Comparison of ENCODE assay signal across 23 cellular contexts in the genomic region with DNA sequence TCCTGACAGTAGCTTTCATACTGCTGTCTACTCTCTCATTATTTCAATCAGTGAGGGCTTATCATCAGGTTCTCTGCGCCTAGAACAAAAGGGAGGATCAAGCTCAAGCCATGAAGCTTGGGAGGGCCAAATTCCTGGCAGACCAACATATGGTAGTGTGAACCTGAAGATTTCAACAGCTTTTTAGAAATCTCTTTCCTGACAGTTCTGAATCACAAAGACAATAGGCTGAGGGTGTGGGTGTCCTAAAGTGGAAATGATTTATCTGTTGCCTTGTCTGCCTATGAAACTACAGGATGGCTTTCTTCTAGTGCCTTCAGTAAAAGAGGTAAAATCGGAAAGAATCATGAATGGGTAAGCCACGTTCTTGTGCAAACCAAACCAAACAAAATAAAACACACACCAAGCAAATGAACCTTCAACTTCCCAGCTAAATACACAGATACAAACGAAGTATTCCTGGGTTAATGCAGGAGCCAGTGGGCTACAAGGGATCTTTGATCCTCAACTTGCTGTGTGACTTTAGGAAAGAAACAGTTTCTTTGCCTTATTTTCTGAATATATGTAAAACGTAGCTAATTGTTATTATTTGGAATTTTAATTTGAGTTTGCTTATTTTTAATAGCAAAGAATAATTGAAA. TPM values are rescaled to one million over a fixed set of nuclear protein-coding genes. Genes with fewer than 3 reads are reported as not detected.
DNase-seq lines count a peak whose midpoint lies in the region; ATAC-seq, FAIRE-seq and TF ChIP-seq lines count a peak whose summit lies in the region.
"Had no signal": no experiment of that assay in that cellular context is flagged by ENCODE, and none has a peak within 500 bp of the region (broad histone marks: within the 10 kb centered on the region; RNA-seq: fewer than 3 reads in every experiment).

No MANE protein-coding gene starts in this region.

- H2AK5ac ChIP-seq in mesendoderm (ENCODE audit: low read length) = no peak overlapping the region

- in situ Hi-C loops in HepG2 (cut with HindIII; ENCODE audit: extremely low pct_ligation_motif_present, low pct_unique_long_range_greater_than_20kb) (no loop called here), K562 (cut with MboI) (no loop called here)

- BruUV-seq in HepG2 (replicated peaks; lab: Mats Ljungman, UMichigan) (no TSS peak), K562 (replicated peaks; lab: Mats Ljungman, UMichigan) (no TSS peak)

- no peaks in the 10 kb centered on the region for H3K79me1 ChIP-seq in mesendoderm (ENCODE audit: low read length)

- no peaks in the 10 kb centered on the region for H3K79me2 ChIP-seq in HepG2 (ENCODE audit: insufficient read depth, low read length)
- peaks cover 40% of the 10 kb centered on the region for H3K79me2 ChIP-seq in K562 (ENCODE audit: control insufficient read depth, insufficient read depth, low read length)
- H3K79me2 ChIP-seq in mesendoderm (ENCODE audit: control insufficient read depth, insufficient read depth, low read length) = no peaks in the 10 kb centered on the region

- FAIRE-seq in HepG2 (lab: Jason Lieb, UNC) = peak; percentile 69
- FAIRE-seq in K562 (lab: Jason Lieb, UNC) = peak; percentile 52
- FAIRE-seq: A549, G401.6, GM12892, GM19239 had no signal

- no peak overlapping the region for H4K8ac ChIP-seq in mesendoderm (ENCODE audit: low read depth, low read length)

- H4K20me1 ChIP-seq in HepG2 (ENCODE audit: insufficient read depth, low read length) (no peaks in the 10 kb centered on the region), K562 (replicated peaks; ENCODE audit: control insufficient read depth, insufficient read depth, low read length) (no peaks in the 10 kb centered on the region)
- H4K20me1 ChIP-seq: BLaER1 treated with 17β-estradiol and CSF1 and Interleukin-3, amounts not matched to agents 10 nM and 100 nM had no signal

- intact Hi-C loops in HepG2 (cut with micrococcal nuclease; ENCODE audit: unreplicated experiment) = no loop called here
- intact Hi-C loops in right lobe of liver (cut with DNase I) = no loop called here
- intact Hi-C loops in K562 (cut with micrococcal nuclease) = loop anchor here (5.0 kb wide), 2 partner anchors 138 to 308 kb away; no protein-coding TSS in a partner anchor

- no peaks in the 10 kb centered on the region for H3K9me3 ChIP-seq in HepG2 (ENCODE audit: low read length)
- no peaks in the 10 kb centered on the region for H3K9me3 ChIP-seq in right lobe of liver
- H3K9me3 ChIP-seq in K562 (replicated peaks; ENCODE audit: control insufficient read depth, insufficient read depth, low read depth, low read length) = peaks cover 3% of the 10 kb centered on the region; the same call in 1 of the 2 replicates
- H3K9me3 ChIP-seq: A549; BE2C; BLaER1 treated with 17β-estradiol and CSF1 and Interleukin-3, amounts not matched to agents 10 nM and 100 nM; Caco-2 had no signal

- WGBS in HepG2 (ENCODE audit: low lambda C conversion rate) = 1% methylated on average over 5 of the region's 5 CpGs
- 31% methylated on average over 5 of the region's 5 CpGs for WGBS in right lobe of liver (ENCODE audit: insufficient coverage, low coverage, low lambda C conversion rate, missing lambda C conversion rate)
- WGBS in K562 (ENCODE audit: insufficient coverage, low coverage, missing lambda C conversion rate) = 8% methylated on average over 5 of the region's 5 CpGs
- WGBS in mesendoderm (ENCODE audit: extremely low coverage, insufficient coverage, low lambda C conversion rate) = no CpG with 5 or more reads among the region's 5 CpGs

- H3K4ac ChIP-seq in mesendoderm (ENCODE audit: low read depth, low read length) = no peak overlapping the region

- H3K27ac ChIP-seq in HepG2 (ENCODE audit: extremely low read length, insufficient read depth, low read length) (no peak overlapping the region), right lobe of liver (no peak overlapping the region), K562 (ENCODE audit: extremely low read depth, low read depth, low read length) (peak overlapping the region; percentile 22; the same call in 1 of the 3 replicates), mesendoderm (ENCODE audit: low read depth, low read length) (no peak overlapping the region)
- H3K27ac ChIP-seq: A549; BLaER1 treated with 17β-estradiol and CSF1 and Interleukin-3, amounts not matched to agents 10 nM and 100 nM had no signal

- no peak for TF ChIP-seq RAD21 in HepG2 (CRISPR knock-in tag; IDR thresholded peaks at IDR 0.05)
- TF ChIP-seq RAD21 in K562 (CRISPR knock-in tag; conservative IDR thresholded peaks at IDR 0.05 in 1 of 2, IDR thresholded peaks at IDR 0.05 in 1 of 2) = no peak

- H3K4me3 ChIP-seq in HepG2 (replicated peaks in 1 of 3; ENCODE audit: insufficient read depth in 1 of 3, low read depth in 2 of 3, low read length in 3 of 3) (no peak overlapping the region), right lobe of liver (no peak overlapping the region), K562 (no peak overlapping the region), mesendoderm (ENCODE audit: low read length) (no peak overlapping the region)
- H3K4me3 ChIP-seq: A549; BLaER1 treated with 17β-estradiol and CSF1 and Interleukin-3, amounts not matched to agents 10 nM and 100 nM had no signal

- peak overlapping the region; percentile 31 for H2AFZ ChIP-seq in HepG2 (ENCODE audit: low read length)
- peak overlapping the region; percentile 81 for H2AFZ ChIP-seq in K562 (ENCODE audit: low read depth, low read length)

- H3K9me1 ChIP-seq in K562 (ENCODE audit: control insufficient read depth, insufficient read depth, low read length) = no peaks in the 10 kb centered on the region

- POLR2A ChIA-PET in HepG2 (lab: Yijun Ruan, JAX) = no interaction called here
- POLR2A ChIA-PET in K562 (lab: Yijun Ruan, JAX) = interaction anchor here (1.0 to 1.6 kb wide), 5 partner anchors 9 to 215 kb away, joined by 3 to 7 read pairs (median 4); no protein-coding TSS in a partner anchor

- no peak overlapping the region for H2BK15ac ChIP-seq in mesendoderm (replicated peaks; ENCODE audit: low read depth)

- no peak overlapping the region for H2BK120ac ChIP-seq in mesendoderm (ENCODE audit: low read depth, low read length)

- TF ChIP-seq POLR2A in HepG2 (IDR thresholded peaks at IDR 0.05; ENCODE audit: insufficient read depth in 1 of 2, low read depth in 2 of 2, low read length in 2 of 2) = no peak
- TF ChIP-seq POLR2A in right lobe of liver (IDR thresholded peaks at IDR 0.05) = no peak
- no peak for TF ChIP-seq POLR2A in K562 (conservative IDR thresholded peaks at IDR 0.05)

- CTCF ChIA-PET in HepG2 (lab: Yijun Ruan, JAX; ENCODE audit: low intra/inter-chr PET ratio, low total read pairs) (no interaction called here), K562 (lab: Yijun Ruan, JAX; ENCODE audit: low intra/inter-chr PET ratio) (no interaction called here)

- H3K9ac ChIP-seq in HepG2 (ENCODE audit: insufficient read depth, low read depth, low read length) (no peak overlapping the region), K562 (ENCODE audit: insufficient read depth in 1 of 2, low read depth in 2 of 2, low read length in 2 of 2) (peak overlapping the region in 1 of 2 experiments; percentile 21; a peak in 1 of 4 replicates), mesendoderm (ENCODE audit: low read length) (no peak overlapping the region)
- H3K9ac ChIP-seq: BLaER1 treated with 17β-estradiol and CSF1 and Interleukin-3, amounts not matched to agents 10 nM and 100 nM had no signal

- H3K18ac ChIP-seq in mesendoderm (ENCODE audit: low read length) = no peak overlapping the region

- H3K4me2 ChIP-seq in HepG2 (ENCODE audit: low read depth, low read length) (peak overlapping the region; percentile 43), K562 (ENCODE audit: insufficient read depth, low read length) (peak overlapping the region; percentile 33; the same call in 1 of the 2 replicates), mesendoderm (ENCODE audit: low read length) (no peak overlapping the region)
- H3K4me2 ChIP-seq: A549; BLaER1 treated with 17β-estradiol and CSF1 and Interleukin-3, amounts not matched to agents 10 nM and 100 nM had no signal

- no peaks in the 10 kb centered on the region for H3K36me3 ChIP-seq in HepG2 (replicated peaks in 1 of 2; ENCODE audit: control insufficient read depth in 1 of 2, insufficient read depth in 2 of 2, low read length in 2 of 2)
- no peaks in the 10 kb centered on the region for H3K36me3 ChIP-seq in right lobe of liver
- H3K36me3 ChIP-seq in K562 (ENCODE audit: control insufficient read depth, insufficient read depth, low read length) = peaks cover 4% of the 10 kb centered on the region; the same call in 2 of the 3 replicates
- H3K36me3 ChIP-seq in mesendoderm (ENCODE audit: control insufficient read depth, insufficient read depth, low read length) = no peaks in the 10 kb centered on the region
- H3K36me3 ChIP-seq: BE2C; BLaER1 treated with 17β-estradiol and CSF1 and Interleukin-3, amounts not matched to agents 10 nM and 100 nM had no signal

- H3K4me1 ChIP-seq in HepG2 (ENCODE audit: insufficient read depth, low read length) (peaks cover 10% of the 10 kb centered on the region), right lobe of liver (no peaks in the 10 kb centered on the region), K562 (replicated peaks in 1 of 2; ENCODE audit: control insufficient read depth in 2 of 2, insufficient read depth in 2 of 2, low read length in 2 of 2) (peaks cover 0 to 29% of the 10 kb centered on the region in 2 experiments; a peak in 3 of 5 replicates), mesendoderm (ENCODE audit: control insufficient read depth, low read depth, low read length) (no peaks in the 10 kb centered on the region)
- H3K4me1 ChIP-seq: A549; BE2C; BLaER1 treated with 17β-estradiol and CSF1 and Interleukin-3, amounts not matched to agents 10 nM and 100 nM; Caco-2 had no signal

- H2BK5ac ChIP-seq in mesendoderm (ENCODE audit: low read length) = no peak overlapping the region

- H3K23ac ChIP-seq in mesendoderm (ENCODE audit: low read length) = no peak overlapping the region

- no peak overlapping the region for H3K56ac ChIP-seq in mesendoderm (ENCODE audit: low read length)

- peak; percentile 92 for ATAC-seq in HepG2
- ATAC-seq in right lobe of liver = no peak
- ATAC-seq in K562 = no peak
- ATAC-seq: A549 had no signal

- TF ChIP-seq CTCF in HepG2 (CRISPR knock-in tag; IDR thresholded peaks at IDR 0.05) (no peak), right lobe of liver (IDR thresholded peaks at IDR 0.05) (no peak), K562 (IDR thresholded peaks at IDR 0.05 in 2 of 3, conservative IDR thresholded peaks at IDR 0.05 in 1 of 3; ENCODE audit: insufficient read depth in 2 of 3, low read depth in 1 of 3, low read length in 3 of 3) (no peak)

- no peak for TF ChIP-seq EP300 in HepG2 (IDR thresholded peaks at IDR 0.05; ENCODE audit: low read depth in 2 of 2, low read length in 2 of 2)
- TF ChIP-seq EP300 in HepG2 (CRISPR knock-in tag; IDR thresholded peaks at IDR 0.05; ENCODE audit: borderline replicate concordance) = no peak
- TF ChIP-seq EP300 in K562 (IDR thresholded peaks at IDR 0.05; ENCODE audit: low read length) = 0 out of 2 replicates have a peak, but pooled peaks have one; percentile 2

- H4K5ac ChIP-seq in mesendoderm (ENCODE audit: low read length) = no peak overlapping the region

- H3K27me3 ChIP-seq in HepG2 (ENCODE audit: control insufficient read depth in 1 of 2, insufficient read depth in 2 of 2, low read length in 2 of 2) = no peaks in the 10 kb centered on the region
- H3K27me3 ChIP-seq in right lobe of liver = no peaks in the 10 kb centered on the region
- no peaks in the 10 kb centered on the region for H3K27me3 ChIP-seq in K562 (ENCODE audit: control insufficient read depth in 2 of 2, insufficient read depth in 2 of 2, low read length in 2 of 2)
- no peaks in the 10 kb centered on the region for H3K27me3 ChIP-seq in mesendoderm (ENCODE audit: insufficient read depth, low read length, poor library complexity)
- H3K27me3 ChIP-seq: BLaER1 treated with 17β-estradiol and CSF1 and Interleukin-3, amounts not matched to agents 10 nM and 100 nM had no signal

- DNase-seq in HepG2 (ENCODE audit: low spot score) (peak; percentile 16), right lobe of liver (no peak), K562 (ENCODE audit: extremely low read depth in 1 of 4, low spot score in 3 of 4) (peak in 1 of 4 experiments; percentile 61), mesendoderm (peak; percentile 42), hypothalamus (lab: John Stamatoyannopoulos, UW) (no peak), NCI-H1436 treated with DMSO at 0.1 percent for 48 hours (lab: John Stamatoyannopoulos, UW) (no peak)
- DNase-seq: 8988T; ACHN; AML-193; BE2C; Caco-2; CD4-positive, alpha-beta T cell; DMS153; DND-41; GOT3; H7; HCEC 1CT had no signal

RNA-seq across cellular contexts. Expression of a gene that starts 2.7 kb away (rescaled TPM):
- total RNA-seq in HepG2 (2016; rRNA removed; fragmentation: Illumina TruSeq; extraction: Trizol) (not detected in 2 replicates), right lobe of liver (1 to 10 TPM in 1 of 6 experiments, under 1 TPM in 3, not detected in 2; 0.18 to 2.7 (median 0.85) TPM), K562 (2014; rRNA removed) (290 and 296 TPM in 2 replicates), K562 (2014; rRNA removed; fragmentation: Illumina TruSeq; extraction: Trizol) (505 and 540 TPM in 2 replicates), K562 (2015; rRNA removed; fragmentation: Illumina TruSeq; extraction: Trizol) (394 and 412 TPM in 2 replicates), K562 (2021) (327 and 345 TPM in 2 replicates)
- total RNA-seq in HepG2 (2016; cell fraction: cytosol; rRNA removed; fragmentation: Illumina TruSeq; extraction: Trizol; ENCODE audit: low read depth) = not detected in 2 replicates
- total RNA-seq in HepG2 (2016; cell fraction: insoluble cytoplasmic fraction; rRNA removed; fragmentation: Illumina TruSeq; extraction: Trizol) = not detected in 2 replicates
- total RNA-seq in HepG2 (2016; cell fraction: membrane; rRNA removed; fragmentation: Illumina TruSeq; extraction: Trizol) = not detected in 2 replicates
- total RNA-seq in HepG2 (2016; cell fraction: nucleus; rRNA removed; fragmentation: Illumina TruSeq; extraction: Trizol) = not detected in 2 replicates
- polyA plus RNA-seq in HepG2 (2011; rRNA removed) (not detected in 2 replicates), K562 (2011; rRNA removed) (900 and 1,096 TPM in 2 replicates), K562 (2014; fragmentation: Illumina TruSeq; extraction: Trizol) (433 and 532 TPM in 2 replicates), K562 (2014; fragmentation: Nextera tagmentation; extraction: Ambion mirVana) (1,000 to 10,000 TPM; 1,125 to 1,202 TPM), K562 (2014; rRNA removed) (359 and 423 TPM in 2 replicates)
- not detected in 2 replicates for polyA plus RNA-seq in HepG2 (2011; cell fraction: cytosol; rRNA removed)
- not detected in 2 replicates for polyA plus RNA-seq in HepG2 (2011; cell fraction: nucleus; rRNA removed)
- not detected in 2 replicates for polyA plus RNA-seq in HepG2 (2012)
- polyA plus RNA-seq in HepG2 (2016; cell fraction: cytosol; fragmentation: Illumina TruSeq; extraction: Trizol; ENCODE audit: low read depth) = not detected in 2 replicates
- not detected in 2 replicates for polyA plus RNA-seq in HepG2 (2016; cell fraction: insoluble cytoplasmic fraction; fragmentation: Illumina TruSeq; extraction: Trizol; ENCODE audit: low read depth)
- not detected in 2 replicates for polyA plus RNA-seq in HepG2 (2016; cell fraction: membrane; fragmentation: Illumina TruSeq; extraction: Trizol; ENCODE audit: low read depth)
- polyA plus RNA-seq in HepG2 (2016; cell fraction: nucleus; fragmentation: Illumina TruSeq; extraction: Trizol; ENCODE audit: insufficient read depth, low read depth) = not detected in 2 replicates
- polyA minus RNA-seq in HepG2 (2011; rRNA and poly(A)+ RNA removed; ENCODE audit: low replicate concordance) = 0.40 and 2.2 TPM in 2 replicates
- polyA minus RNA-seq in HepG2 (2011; cell fraction: cytosol; rRNA and poly(A)+ RNA removed) = not detected in 2 replicates
- not detected in 2 replicates for polyA minus RNA-seq in HepG2 (2011; cell fraction: nucleus; rRNA and poly(A)+ RNA removed)
- 726 and 803 TPM in 2 replicates for total RNA-seq in K562 (2011; cell fraction: chromatin; rRNA removed; ENCODE audit: low replicate concordance)
- total RNA-seq in K562 (2011; cell fraction: nucleolus; rRNA removed) = 877 and 1,017 TPM in 2 replicates
- total RNA-seq in K562 (2011; cell fraction: nucleoplasm; rRNA removed) = 775 and 1,016 TPM in 2 replicates
- polyA plus RNA-seq in K562 (2011; cell fraction: cytosol; rRNA removed) = 558 and 859 TPM in 2 replicates
- polyA plus RNA-seq in K562 (2011; cell fraction: nucleus; rRNA removed) = 306 and 436 TPM in 2 replicates
- polyA plus RNA-seq in K562 (2012) = 234 and 374 TPM in 2 replicates
- 724 and 922 TPM in 2 replicates for polyA minus RNA-seq in K562 (2011; rRNA and poly(A)+ RNA removed)
- polyA minus RNA-seq in K562 (2011; cell fraction: cytosol; rRNA and poly(A)+ RNA removed) = 185 and 293 TPM in 2 replicates
- polyA minus RNA-seq in K562 (2011; cell fraction: nucleus; rRNA and poly(A)+ RNA removed) = 72.4 and 157 TPM in 2 replicates
- 0.17 TPM for polyA plus RNA-seq in mesendoderm (2013, experiment 1 of 2)
- 0.10 TPM for polyA plus RNA-seq in mesendoderm (2013, experiment 2 of 2)
- total RNA-seq: Caco-2; CD4-positive, alpha-beta T cell had no signal
- polyA plus RNA-seq: CD14-positive monocyte had no signal

Comparison
In these comparisons a context has a peak if more than half of its experiments do, and no peak if none do; other contexts are left out.
1. DNase-seq: peak in HepG2 (single experiment) and mesendoderm (single experiment); none in right lobe of liver (0 of 3), hypothalamus (0 of 51) and NCI-H1436 treated with DMSO at 0.1 percent for 48 hours (single experiment).
2. RNA of a gene that starts 2.7 kb away (total RNA-seq): 290 to 1,017 TPM in K562; 0.18 to 2.7 TPM in right lobe of liver and not detected in HepG2; every median in the first group is over 10 times any median in the second.